2 cellular contexts compared by ENCODE assay signal in the genomic region with DNA sequence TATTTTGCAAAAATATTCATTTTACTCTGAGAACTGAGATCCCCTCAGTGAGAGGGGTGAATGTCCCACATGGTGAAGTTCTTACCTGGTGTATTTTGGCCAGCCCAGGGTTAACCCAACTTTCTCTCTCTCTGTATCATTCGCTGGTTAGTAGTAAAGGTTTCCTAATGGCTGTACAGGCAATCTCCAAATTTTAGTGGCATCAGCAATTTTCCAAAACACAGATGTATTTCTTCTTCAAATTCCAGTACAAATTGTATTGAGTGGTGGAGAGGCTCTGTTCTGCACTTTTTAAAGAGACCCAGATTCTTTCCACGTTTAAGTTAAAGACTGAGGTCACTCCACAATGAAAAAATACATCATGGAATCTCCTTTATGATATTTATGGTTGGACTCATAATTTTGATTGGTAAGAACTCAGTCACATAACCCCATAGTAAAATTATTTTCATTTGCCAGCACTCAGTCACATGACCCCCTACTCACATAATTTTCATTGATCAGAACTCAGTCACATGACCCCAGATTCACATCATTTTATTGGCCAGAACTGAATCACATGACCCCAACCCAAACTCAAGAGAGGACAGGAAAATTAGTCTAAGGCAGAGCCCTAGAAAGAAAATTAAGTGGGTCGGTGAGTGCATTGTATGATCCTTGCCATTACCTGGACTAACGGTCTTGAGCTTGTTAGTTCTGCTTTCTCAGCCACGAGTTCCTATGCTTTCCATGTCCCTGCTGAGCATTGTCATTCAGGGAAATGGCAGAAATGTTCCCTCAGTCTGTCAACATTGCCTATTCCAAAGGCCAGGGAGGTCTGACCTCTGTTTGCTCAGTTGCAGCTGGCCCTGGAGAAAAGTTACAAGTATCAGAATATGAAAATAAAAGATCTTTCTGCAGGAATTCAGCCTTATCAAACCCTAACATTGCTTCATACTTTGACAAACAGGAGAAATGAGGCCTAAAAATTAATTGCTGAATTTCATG.
TF ChIP-seq lines count a peak whose summit lies in the region.

No MANE protein-coding gene starts in this region.

TF ChIP-seq in A549, 52 proteins besides CTCF, POLR2A, EP300 and RAD21 (continued from another document):
- no peak for TF ChIP-seq HOXA7 (CRISPR knock-in tag; IDR thresholded peaks at IDR 0.05)
- no peak for TF ChIP-seq HDAC2 (IDR thresholded peaks at IDR 0.05)
- TF ChIP-seq MAFK (IDR thresholded peaks at IDR 0.05; ENCODE audit: partially characterized antibody) = peak; percentile 64
TF ChIP-seq in A549: peak in this region for 2.

TF ChIP-seq in K562, 482 proteins besides CTCF, POLR2A, EP300 and RAD21:
- TF ChIP-seq, protein P1, sequence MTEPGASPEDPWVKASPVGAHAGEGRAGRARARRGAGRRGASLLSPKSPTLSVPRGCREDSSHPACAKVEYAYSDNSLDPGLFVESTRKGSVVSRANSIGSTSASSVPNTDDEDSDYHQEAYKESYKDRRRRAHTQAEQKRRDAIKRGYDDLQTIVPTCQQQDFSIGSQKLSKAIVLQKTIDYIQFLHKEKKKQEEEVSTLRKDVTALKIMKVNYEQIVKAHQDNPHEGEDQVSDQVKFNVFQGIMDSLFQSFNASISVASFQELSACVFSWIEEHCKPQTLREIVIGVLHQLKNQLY (CRISPR knock-in tag; conservative IDR thresholded peaks at IDR 0.05) = no peak
- TF ChIP-seq, protein P2, sequence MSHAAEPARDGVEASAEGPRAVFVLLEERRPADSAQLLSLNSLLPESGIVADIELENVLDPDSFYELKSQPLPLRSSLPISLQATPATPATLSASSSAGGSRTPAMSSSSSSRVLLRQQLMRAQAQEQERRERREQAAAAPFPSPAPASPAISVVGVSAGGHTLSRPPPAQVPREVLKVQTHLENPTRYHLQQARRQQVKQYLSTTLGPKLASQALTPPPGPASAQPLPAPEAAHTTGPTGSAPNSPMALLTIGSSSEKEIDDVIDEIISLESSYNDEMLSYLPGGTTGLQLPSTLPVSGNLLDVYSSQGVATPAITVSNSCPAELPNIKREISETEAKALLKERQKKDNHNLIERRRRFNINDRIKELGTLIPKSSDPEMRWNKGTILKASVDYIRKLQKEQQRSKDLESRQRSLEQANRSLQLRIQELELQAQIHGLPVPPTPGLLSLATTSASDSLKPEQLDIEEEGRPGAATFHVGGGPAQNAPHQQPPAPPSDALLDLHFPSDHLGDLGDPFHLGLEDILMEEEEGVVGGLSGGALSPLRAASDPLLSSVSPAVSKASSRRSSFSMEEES (CRISPR knock-in tag; IDR thresholded peaks at IDR 0.05) = peak; percentile 82
- TF ChIP-seq MAFG (tag; conservative IDR thresholded peaks at IDR 0.05) (0 out of 2 replicates have a peak, but pooled peaks have one; percentile 10), ZNF316 (IDR thresholded peaks at IDR 0.05) (peak; percentile 34; the same call in 1 of the 2 replicates)
TF ChIP-seq in K562: peak in this region for 3.
